Comparison of ENCODE assay signal across 8 cellular contexts in the genomic region with DNA sequence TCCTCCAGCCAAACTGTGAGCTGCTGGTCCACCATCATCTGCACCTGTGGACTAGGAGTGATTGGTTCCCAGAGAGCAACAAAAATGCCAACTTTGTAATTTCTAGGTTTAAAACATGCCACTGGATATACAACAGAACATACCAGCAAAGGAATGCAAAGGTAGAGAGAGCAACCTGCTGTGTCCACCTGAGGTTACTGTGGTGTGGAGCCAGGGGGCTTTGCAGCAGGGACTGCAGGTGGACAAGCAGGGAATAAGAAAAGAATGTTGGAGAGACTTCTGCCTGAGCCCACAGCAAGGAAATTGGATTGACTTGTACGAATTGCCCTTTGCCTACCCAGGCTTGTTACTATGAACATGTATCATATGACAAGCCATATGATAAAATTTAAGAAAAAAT.
"Had no signal": no experiment of that assay in that cellular context is flagged by ENCODE, and none has a peak within 500 bp of the region (broad histone marks: within the 10 kb centered on the region; RNA-seq: fewer than 3 reads in every experiment).

No MANE protein-coding gene starts in this region.

- H2AFZ ChIP-seq: GM23248 had no signal

- H3K9ac ChIP-seq: GM23248 had no signal

- H3K27ac ChIP-seq: GM23248 had no signal

- H3K9me3 ChIP-seq: HAP-1 had no signal

- H3K27ac Mint-ChIP-seq: HFFc6 had no signal

- H3K4me1 ChIP-seq: HAP-1 had no signal

- DNase-seq: GOT3, HFFc6, IMR-90, KG1 had no signal

- H3K36me3 ChIP-seq: HAP-1 had no signal

- ATAC-seq: HCT116, K562 had no signal

- H3K4me3 Mint-ChIP-seq: HFFc6 had no signal

- H3K4me3 ChIP-seq: GM23248, HAP-1, K562 had no signal
